Comparison of ENCODE assay signal across 12 cellular contexts in the genomic region with DNA sequence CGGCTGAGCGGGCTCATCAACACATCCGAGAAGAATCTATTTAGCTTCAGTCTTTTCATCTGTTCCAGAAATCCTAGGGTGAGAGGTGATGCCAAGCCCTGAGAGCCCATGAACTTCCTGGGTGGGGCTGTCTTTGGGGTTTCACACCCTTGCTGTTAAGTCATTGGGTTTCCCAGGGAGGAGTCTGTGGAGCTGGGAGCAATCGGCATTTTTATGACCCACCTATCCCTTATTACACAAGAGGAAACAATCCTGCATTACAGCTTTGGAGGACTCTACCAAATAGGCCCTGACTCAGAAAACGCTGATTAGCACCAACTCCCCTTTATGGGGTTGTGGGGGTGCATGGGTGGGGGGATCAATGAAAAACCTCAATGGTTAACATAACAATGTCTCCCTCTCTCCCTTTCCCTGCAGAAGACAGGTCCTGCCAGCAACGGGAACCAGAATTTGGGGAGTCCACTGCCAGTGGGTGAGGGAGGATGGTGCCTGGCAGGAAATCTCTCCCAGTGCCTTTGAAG. TPM values are rescaled to one million over a fixed set of nuclear protein-coding genes. Genes with fewer than 3 reads are reported as not detected.
DNase-seq lines count a peak whose midpoint lies in the region; ATAC-seq and TF ChIP-seq lines count a peak whose summit lies in the region.
"Had no signal": no experiment of that assay in that cellular context is flagged by ENCODE, and none has a peak within 500 bp of the region (broad histone marks: within the 10 kb centered on the region; RNA-seq: fewer than 3 reads in every experiment).

No MANE protein-coding gene starts in this region.

- no peak for ATAC-seq in GM23338
- no peak for ATAC-seq in memory B cell (ENCODE audit: low read depth)

- H3K79me2 ChIP-seq in GM23338 (replicated peaks; ENCODE audit: insufficient read depth) = peaks cover 26% of the 10 kb centered on the region

- peaks cover 99% of the 10 kb centered on the region for H3K36me3 Mint-ChIP-seq in GM23338 (ENCODE audit: low read depth)
- peaks cover 98% of the 10 kb centered on the region for H3K36me3 Mint-ChIP-seq in MCF 10A (ENCODE audit: insufficient read depth, unreplicated experiment)
- H3K36me3 Mint-ChIP-seq in memory B cell = peaks cover 49% of the 10 kb centered on the region

- peak overlapping the region; percentile 86 for H3K27ac ChIP-seq in GM23338 (ENCODE audit: low read depth)

- H3K27me3 Mint-ChIP-seq in GM23338 (ENCODE audit: insufficient read depth, low read depth, poor library complexity) = peaks cover 33% of the 10 kb centered on the region
- H3K27me3 Mint-ChIP-seq in MCF 10A (ENCODE audit: insufficient read depth, unreplicated experiment) = no peaks in the 10 kb centered on the region
- H3K27me3 Mint-ChIP-seq in memory B cell = no peaks in the 10 kb centered on the region

- intact Hi-C loops in MCF 10A (cut with micrococcal nuclease) = loop anchor here (2.0 kb wide), 1 partner anchor 200 kb away; no protein-coding TSS in a partner anchor

- no peaks in the 10 kb centered on the region for H3K9me3 Mint-ChIP-seq in GM23338
- H3K9me3 Mint-ChIP-seq in MCF 10A (ENCODE audit: unreplicated experiment) = no peaks in the 10 kb centered on the region
- no peaks in the 10 kb centered on the region for H3K9me3 Mint-ChIP-seq in memory B cell

- peaks cover 8% of the 10 kb centered on the region; the same call in 1 of the 2 replicates for H3K4me1 ChIP-seq in GM23338 (ENCODE audit: insufficient read depth)

- TF ChIP-seq CTCF in GM23338 (conservative IDR thresholded peaks at IDR 0.05; ENCODE audit: low read depth in 2 of 2) = no peak
- TF ChIP-seq CTCF in MCF 10A (IDR thresholded peaks at IDR 0.05; ENCODE audit: unreplicated experiment) = no peak

- H3K36me3 ChIP-seq in GM23338 (ENCODE audit: insufficient read depth) = peaks cover 71% of the 10 kb centered on the region

- H2AFZ ChIP-seq in GM23338 = no peak overlapping the region

- peaks cover 56% of the 10 kb centered on the region for H3F3A ChIP-seq in GM23338 (replicated peaks; ENCODE audit: low read depth)

- no peak overlapping the region for H3K4me2 ChIP-seq in GM23338

- peak; percentile 44 for DNase-seq in A172 (ENCODE audit: low spot score)
- DNase-seq in GM23338 (ENCODE audit: low spot score) = no peak
- peak; percentile 61 for DNase-seq in MCF 10A (ENCODE audit: unreplicated experiment)
- no peak for DNase-seq in memory B cell (ENCODE audit: low spot score in 2 of 2)
- no peak for DNase-seq in COLO668 (lab: John Stamatoyannopoulos, UW; ENCODE audit: unreplicated experiment)
- no peak for DNase-seq in NCI-H524 (lab: John Stamatoyannopoulos, UW)
- no peak for DNase-seq in NOMO-1 treated with dmso at 0.1 percent for 144 hours (lab: John Stamatoyannopoulos, UW; ENCODE audit: unreplicated experiment)
- DNase-seq in stimulated activated CD8-positive, alpha-beta memory T cell treated with anti-CD3 and anti-CD28 coated beads, Interleukin-4, amount 100 ng/mL, for 48 hours = no peak
- DNase-seq: activated CD4-positive, alpha-beta T cell treated with anti-CD3 and anti-CD28 coated beads for 48 hours; COR-L47; stimulated activated CD4-positive, alpha-beta T cell treated with anti-CD3 and anti-CD28 coated beads, Interleukin-2, amount 100 ng/mL, for 24 hours had no signal

- CTCF ChIA-PET in MCF 10A (lab: Yijun Ruan, JAX) = no interaction called here

- no peaks in the 10 kb centered on the region for H3K9me2 ChIP-seq in GM23338 (ENCODE audit: insufficient read depth)

- peaks cover 39% of the 10 kb centered on the region for H4K20me1 ChIP-seq in GM23338 (replicated peaks; ENCODE audit: insufficient read depth)

- POLR2A ChIA-PET in MCF 10A (lab: Yijun Ruan, JAX) = interaction anchor here (0.7 to 1.7 kb wide), 5 partner anchors 9 to 96 kb away, joined by 3 to 6 read pairs (median 5); no protein-coding TSS in a partner anchor

- H3K4me1 Mint-ChIP-seq in GM23338 = peaks cover 43% of the 10 kb centered on the region
- peaks cover 23% of the 10 kb centered on the region for H3K4me1 Mint-ChIP-seq in MCF 10A (ENCODE audit: insufficient read depth, unreplicated experiment)
- H3K4me1 Mint-ChIP-seq in memory B cell = peaks cover 18% of the 10 kb centered on the region

- no peak overlapping the region for H3K4me3 Mint-ChIP-seq in GM23338
- H3K4me3 Mint-ChIP-seq in MCF 10A (ENCODE audit: unreplicated experiment) = no peak overlapping the region
- H3K4me3 Mint-ChIP-seq in memory B cell = no peak overlapping the region

- H3K27ac Mint-ChIP-seq in GM23338 = peak overlapping the region; percentile 77
- peak overlapping the region; percentile 64 for H3K27ac Mint-ChIP-seq in MCF 10A (ENCODE audit: low read depth, unreplicated experiment)
- peak overlapping the region; percentile 58 for H3K27ac Mint-ChIP-seq in memory B cell

- no TSS peak for BruUV-seq in MCF 10A (replicated peaks; lab: Mats Ljungman, UMichigan)

- H3K4me3 ChIP-seq in GM23338 = no peak overlapping the region
- H3K4me3 ChIP-seq: lung had no signal

- no peaks in the 10 kb centered on the region for H3K27me3 ChIP-seq in GM23338 (ENCODE audit: insufficient read depth)

TF ChIP-seq in GM23338, 12 proteins besides CTCF, POLR2A, EP300 and RAD21 (continues in another document):
- no peak for TF ChIP-seq EZH2phosphoT487 (IDR thresholded peaks at IDR 0.05; ENCODE audit: unreplicated experiment)
- no peak for TF ChIP-seq STAT1 (IDR thresholded peaks at IDR 0.05; ENCODE audit: unreplicated experiment)
- TF ChIP-seq, protein P1, sequence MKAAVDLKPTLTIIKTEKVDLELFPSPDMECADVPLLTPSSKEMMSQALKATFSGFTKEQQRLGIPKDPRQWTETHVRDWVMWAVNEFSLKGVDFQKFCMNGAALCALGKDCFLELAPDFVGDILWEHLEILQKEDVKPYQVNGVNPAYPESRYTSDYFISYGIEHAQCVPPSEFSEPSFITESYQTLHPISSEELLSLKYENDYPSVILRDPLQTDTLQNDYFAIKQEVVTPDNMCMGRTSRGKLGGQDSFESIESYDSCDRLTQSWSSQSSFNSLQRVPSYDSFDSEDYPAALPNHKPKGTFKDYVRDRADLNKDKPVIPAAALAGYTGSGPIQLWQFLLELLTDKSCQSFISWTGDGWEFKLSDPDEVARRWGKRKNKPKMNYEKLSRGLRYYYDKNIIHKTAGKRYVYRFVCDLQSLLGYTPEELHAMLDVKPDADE (IDR thresholded peaks at IDR 0.05) = no peak
- TF ChIP-seq JUNB (IDR thresholded peaks at IDR 0.05; ENCODE audit: unreplicated experiment) = no peak
- no peak for TF ChIP-seq EZH2 (IDR thresholded peaks at IDR 0.05; ENCODE audit: low read depth, unreplicated experiment)

RNA-seq across cellular contexts. Expression of a gene that starts 46.3 kb away (rescaled TPM):
- 446 and 456 TPM in 2 replicates for total RNA-seq in A172 (2014; rRNA removed; shearing (Covaris generic))
- 208 and 209 TPM in 2 replicates for total RNA-seq in GM23338 (2014; rRNA removed; shearing (Covaris generic))
- polyA plus RNA-seq in GM23338 (2016; fragmentation: Nextera tagmentation; extraction: Ambion mirVana) = 188 and 199 TPM in 2 replicates
- total RNA-seq in MCF 10A (2022) = 243 and 296 TPM in 2 replicates

Comparison
In these comparisons a context has a peak if more than half of its experiments do, and no peak if none do; other contexts are left out.
1. DNase-seq: peak in A172 (single experiment) and MCF 10A (single experiment); none in GM23338 (single experiment), memory B cell (0 of 2), COLO668 (single experiment), NCI-H524 (0 of 2), NOMO-1 treated with dmso at 0.1 percent for 144 hours (single experiment) and stimulated activated CD8-positive, alpha-beta memory T cell treated with anti-CD3 and anti-CD28 coated beads, Interleukin-4, amount 100 ng/mL, for 48 hours (single experiment).
2. Peak in every context shown above with its lines, with median percentiles within 50 percentile points of each other: H3K27ac Mint-ChIP-seq.